In the genomic region with DNA sequence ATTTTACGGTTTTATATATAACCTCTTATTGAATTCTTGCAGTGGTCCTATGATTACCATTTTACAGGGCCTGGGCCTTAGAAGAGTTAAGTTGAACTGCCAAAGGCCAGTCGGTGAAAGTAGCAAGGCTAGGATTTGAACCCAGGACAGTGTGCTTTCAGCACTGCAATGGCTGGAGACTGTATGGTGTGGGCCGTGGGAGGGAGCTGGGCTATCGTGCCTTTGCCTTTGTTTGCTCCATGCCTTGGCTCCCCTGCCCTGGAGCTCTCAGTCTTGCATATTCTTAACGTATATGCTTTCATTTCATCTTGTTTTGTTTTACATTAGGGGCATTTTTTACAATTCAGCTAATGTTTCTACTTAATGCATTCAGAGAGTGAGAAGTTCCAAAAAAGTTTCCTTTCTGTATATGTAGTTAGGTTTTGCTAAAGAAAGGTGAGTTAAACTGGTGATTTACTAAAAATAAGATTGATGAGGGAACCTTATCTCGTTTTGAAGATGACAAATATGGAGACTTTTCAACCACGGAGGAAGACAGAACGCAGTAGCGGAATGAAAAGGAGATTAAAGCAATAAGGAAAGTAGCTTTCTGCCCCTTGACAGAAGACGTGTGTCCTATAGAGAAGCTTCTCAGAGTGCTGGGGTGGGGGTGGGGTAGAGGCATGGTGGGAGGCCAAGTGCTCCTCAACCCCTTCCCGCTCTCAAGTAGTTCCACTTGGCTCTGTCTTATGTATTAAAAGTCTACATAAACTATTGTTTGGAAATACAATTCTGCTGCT, we compare ENCODE assay signal across 12 cellular contexts.
DNase-seq lines count a peak whose midpoint lies in the region; ATAC-seq and TF ChIP-seq lines count a peak whose summit lies in the region.
"Had no signal": no experiment of that assay in that cellular context is flagged by ENCODE, and none has a peak within 500 bp of the region (broad histone marks: within the 10 kb centered on the region; RNA-seq: fewer than 3 reads in every experiment).

No MANE protein-coding gene starts in this region.

- TF ChIP-seq CTCF in hepatocyte (IDR thresholded peaks at IDR 0.05; ENCODE audit: poor library complexity) (no peak), lower lobe of right lung (IDR thresholded peaks at IDR 0.05) (no peak)

- H3K36me3 Mint-ChIP-seq in activated CD8-positive, alpha-beta T cell treated with anti-CD3 and anti-CD28 coated beads, Interleukin-2, amount 10 ng/mL, durations not matched to agents 7 days and 5 days (ENCODE audit: low read depth), result peaks cover 41% of the 10 kb centered on the region

- H3K79me2 ChIP-seq in hepatocyte, result no peaks in the 10 kb centered on the region

- H3K9me3 ChIP-seq in hepatocyte (ENCODE audit: low read depth) (no peaks in the 10 kb centered on the region), lower lobe of right lung (no peaks in the 10 kb centered on the region)

- peak overlapping the region; percentile 39 for H3K4me3 Mint-ChIP-seq in activated CD8-positive, alpha-beta T cell treated with anti-CD3 and anti-CD28 coated beads, Interleukin-2, amount 10 ng/mL, durations not matched to agents 7 days and 5 days

- H3K4me1 ChIP-seq in hepatocyte (ENCODE audit: insufficient read depth), result no peaks in the 10 kb centered on the region
- no peaks in the 10 kb centered on the region for H3K4me1 ChIP-seq in lower lobe of right lung

- H3K9me3 Mint-ChIP-seq in activated CD8-positive, alpha-beta T cell treated with anti-CD3 and anti-CD28 coated beads, Interleukin-2, amount 10 ng/mL, durations not matched to agents 7 days and 5 days (ENCODE audit: insufficient read depth), result peaks cover 10% of the 10 kb centered on the region

- DNase-seq in stimulated activated CD4-positive, alpha-beta T cell treated with anti-CD3 and anti-CD28 coated beads, Interleukin-15, amount 100 ng/mL, for 24 hours, result peak; percentile 67
- DNase-seq in stimulated activated CD4-positive, alpha-beta T cell treated with anti-CD3 and anti-CD28 coated beads, Interleukin-2, amount 100 ng/mL, for 48 hours, result no peak
- no peak for DNase-seq in activated CD8-positive, alpha-beta T cell treated with anti-CD3 and anti-CD28 coated beads, Interleukin-2, amount 10 ng/mL, durations not matched to agents 7 days and 5 days
- no peak for DNase-seq in hepatocyte (ENCODE audit: low spot score)
- no peak for DNase-seq in lower lobe of right lung
- DNase-seq in MV-4-11 (lab: John Stamatoyannopoulos, UW), result no peak
- DNase-seq in RKO (ENCODE audit: low spot score), result no peak
- DNase-seq: activated gamma-delta T cell, NCI-H146, NCI-H524 treated with DMSO at 0.1 percent for 48 hours had no signal

- no peaks in the 10 kb centered on the region for H3K9me2 ChIP-seq in hepatocyte (replicated peaks; ENCODE audit: insufficient read depth)

- H3K27ac ChIP-seq in hepatocyte (peak overlapping the region; percentile 2), lower lobe of right lung (no peak overlapping the region)

- H2AFZ ChIP-seq in hepatocyte, result no peak overlapping the region

- ATAC-seq in activated CD8-positive, alpha-beta T cell treated with anti-CD3 and anti-CD28 coated beads, Interleukin-2, amount 10 ng/mL, durations not matched to agents 7 days and 5 days, result no peak
- ATAC-seq in GM19328 (IDR thresholded peaks at IDR 0.05; ENCODE audit: unreplicated experiment) (no peak), lower lobe of right lung (no peak)
- ATAC-seq: HCT116 had no signal

- no peak overlapping the region for H3K4me2 ChIP-seq in hepatocyte

- POLR2A ChIA-PET in activated CD8-positive, alpha-beta T cell treated with anti-CD3 and anti-CD28 coated beads, Interleukin-2, amount 10 ng/mL, durations not matched to agents 7 days and 5 days (lab: Charles Lee), result interaction anchor here (0.5 to 4.0 kb wide), 8 partner anchors 12 to 285 kb away, joined by 3 to 30 read pairs (median 4); a partner anchor contains a TSS

- 76% methylated on average over 11 of the region's 11 CpGs for WGBS in hepatocyte (ENCODE audit: low lambda C conversion rate, missing lambda C conversion rate)

- H3K27ac Mint-ChIP-seq in activated CD8-positive, alpha-beta T cell treated with anti-CD3 and anti-CD28 coated beads, Interleukin-2, amount 10 ng/mL, durations not matched to agents 7 days and 5 days, result peak overlapping the region; percentile 87

- peaks cover 68% of the 10 kb centered on the region for H3K4me1 Mint-ChIP-seq in activated CD8-positive, alpha-beta T cell treated with anti-CD3 and anti-CD28 coated beads, Interleukin-2, amount 10 ng/mL, durations not matched to agents 7 days and 5 days (ENCODE audit: low read depth)

- H3K4me3 ChIP-seq in hepatocyte, result no peak overlapping the region
- H3K4me3 ChIP-seq in lower lobe of right lung, result no peak overlapping the region

- no peaks in the 10 kb centered on the region for H4K20me1 ChIP-seq in hepatocyte (ENCODE audit: insufficient read depth, poor library complexity, severe bottlenecking)

- intact Hi-C loops in lower lobe of right lung (cut with DNase I), result no loop called here

- no peaks in the 10 kb centered on the region for H3K36me3 ChIP-seq in hepatocyte (replicated peaks; ENCODE audit: insufficient read depth, low read depth)
- H3K36me3 ChIP-seq in lower lobe of right lung, result no peaks in the 10 kb centered on the region

- H3K27me3 Mint-ChIP-seq in activated CD8-positive, alpha-beta T cell treated with anti-CD3 and anti-CD28 coated beads, Interleukin-2, amount 10 ng/mL, durations not matched to agents 7 days and 5 days (ENCODE audit: low read depth), result no peaks in the 10 kb centered on the region

- CTCF ChIA-PET in activated CD8-positive, alpha-beta T cell treated with anti-CD3 and anti-CD28 coated beads, Interleukin-2, amount 10 ng/mL, durations not matched to agents 7 days and 5 days (lab: Charles Lee), result interaction anchor here (0.7 to 5.1 kb wide), 10 partner anchors 11 to 287 kb away, joined by 3 to 44 read pairs (median 3); no protein-coding TSS in a partner anchor

- H3K27me3 ChIP-seq in hepatocyte, result no peaks in the 10 kb centered on the region
- H3K27me3 ChIP-seq in lower lobe of right lung (ENCODE audit: low read depth), result no peaks in the 10 kb centered on the region
